ENCODE assay signal across 9 cellular contexts in the genomic region with DNA sequence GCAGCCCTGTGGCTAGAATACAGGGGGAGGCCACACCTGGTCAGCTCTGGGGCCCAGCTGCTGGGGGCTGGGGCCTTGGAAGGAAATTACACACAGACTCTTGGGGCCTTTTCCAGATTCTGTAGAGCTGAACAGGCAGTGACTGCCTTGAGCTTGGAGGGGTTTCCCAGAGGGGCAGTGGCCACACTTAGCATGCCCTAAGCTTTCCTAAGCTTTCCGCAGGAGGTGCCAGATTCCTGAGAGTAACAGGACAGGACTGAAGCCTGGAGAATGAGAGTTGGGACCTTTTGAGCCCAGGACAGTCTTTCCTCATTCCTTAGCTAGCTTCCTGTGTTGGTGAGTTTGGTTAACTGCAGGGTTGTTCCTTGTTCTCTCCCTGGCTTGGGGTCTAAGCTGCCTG. TPM values are rescaled to one million over a fixed set of nuclear protein-coding genes. Genes with fewer than 3 reads are reported as not detected.
DNase-seq lines count a peak whose midpoint lies in the region; ATAC-seq and TF ChIP-seq lines count a peak whose summit lies in the region.
"Had no signal": no experiment of that assay in that cellular context is flagged by ENCODE, and none has a peak within 500 bp of the region (broad histone marks: within the 10 kb centered on the region; RNA-seq: fewer than 3 reads in every experiment).

No MANE protein-coding gene starts in this region.

- peak overlapping the region; percentile 98 for H3K4me2 ChIP-seq in GM23248 (ENCODE audit: unreplicated experiment)

- intact Hi-C loops in left colon (cut with DNase I, micrococcal nuclease), result no loop called here

- H3K4me3 Mint-ChIP-seq in progenitor cell of endocrine pancreas (ENCODE audit: low read depth), result peak overlapping the region; percentile 92

- H4K20me1 ChIP-seq in GM23248 (ENCODE audit: insufficient read depth), result no peaks in the 10 kb centered on the region

- 38 to 50% methylated on average over 1 of the region's 1 CpG for WGBS in GM23248 (ENCODE audit: low coverage in 1 of 2, low lambda C conversion rate in 2 of 2, missing lambda C conversion rate in 2 of 2), 2 experiments

- H3K4me1 Mint-ChIP-seq in progenitor cell of endocrine pancreas (ENCODE audit: low read depth), result peaks cover 5% of the 10 kb centered on the region

- peaks cover 1% of the 10 kb centered on the region for H3K36me3 Mint-ChIP-seq in progenitor cell of endocrine pancreas (ENCODE audit: insufficient read depth)

- H3K36me3 ChIP-seq in GM23248 (ENCODE audit: low read depth) (no peaks in the 10 kb centered on the region; the same call in 1 of the 2 replicates), SK-N-MC (ENCODE audit: insufficient read depth, low read length) (peaks cover 15% of the 10 kb centered on the region; the same call in 1 of the 2 replicates)

- H3K9me3 Mint-ChIP-seq in progenitor cell of endocrine pancreas (ENCODE audit: low read depth), result no peaks in the 10 kb centered on the region

- H3K9me2 ChIP-seq in GM23248 (ENCODE audit: insufficient read depth), result no peaks in the 10 kb centered on the region

- no peaks in the 10 kb centered on the region for H3K27me3 ChIP-seq in GM23248 (replicated peaks; ENCODE audit: insufficient read depth)

- H3K9ac ChIP-seq in GM23248 (peak overlapping the region; percentile 86), SK-N-MC (ENCODE audit: insufficient read length) (no peak overlapping the region)

- 0 out of 2 replicates have a peak, but pooled peaks cover 5% of the 10 kb centered on the region for H3F3A ChIP-seq in GM23248 (ENCODE audit: insufficient read depth)

- in situ Hi-C loops in GM23248 (cut with MboI), result no loop called here

- no peak for DNase-seq in GM23248
- no peak for DNase-seq in SK-N-MC (ENCODE audit: low read depth, low spot score)
- DNase-seq in epithelial cell of esophagus (ENCODE audit: low read depth), result no peak
- no peak for DNase-seq in progenitor cell of endocrine pancreas (ENCODE audit: low spot score, unreplicated experiment)
- no peak for DNase-seq in Ammon's horn (ENCODE audit: low spot score)
- no peak for DNase-seq in left colon
- no peak for DNase-seq in NCI-H69 (lab: John Stamatoyannopoulos, UW)
- DNase-seq in D341Med (ENCODE audit: low spot score), result no peak
- DNase-seq: NCI-H1417 had no signal

- H3K27me3 Mint-ChIP-seq in progenitor cell of endocrine pancreas, result no peaks in the 10 kb centered on the region

- peaks cover 7% of the 10 kb centered on the region for H3K4me1 ChIP-seq in GM23248 (ENCODE audit: insufficient read depth)

- no peak overlapping the region for H3K27ac ChIP-seq in GM23248
- no peak overlapping the region for H3K27ac ChIP-seq in SK-N-MC

- peak overlapping the region; percentile 45 for H3K27ac Mint-ChIP-seq in progenitor cell of endocrine pancreas

- ATAC-seq in left colon, result no peak

- H3K9me3 ChIP-seq in GM23248 (ENCODE audit: low read depth) (no peaks in the 10 kb centered on the region), SK-N-MC (ENCODE audit: low read depth, low read length) (no peaks in the 10 kb centered on the region)

- peak overlapping the region; percentile 91 for H3K4me3 ChIP-seq in GM23248
- peak overlapping the region; percentile 97 for H3K4me3 ChIP-seq in SK-N-MC
- H3K4me3 ChIP-seq in epithelial cell of esophagus (ENCODE audit: low read length), result peak overlapping the region; percentile 97

- no peak overlapping the region for H2AFZ ChIP-seq in GM23248

- peaks cover 27% of the 10 kb centered on the region for H3K79me2 ChIP-seq in GM23248 (ENCODE audit: insufficient read depth)

- TF ChIP-seq CTCF in epithelial cell of esophagus (IDR thresholded peaks at IDR 0.05; ENCODE audit: insufficient read depth, low read depth, low read length, missing control alignments), result no peak
- TF ChIP-seq CTCF in progenitor cell of endocrine pancreas (IDR thresholded peaks at IDR 0.05; ENCODE audit: unreplicated experiment), result no peak

RNA-seq across cellular contexts. Expression of a gene that starts 1.4 kb away (rescaled TPM):
- total RNA-seq in GM23248 (2014; rRNA removed; shearing (Covaris generic)), result 15.7 and 17.3 TPM in 2 replicates
- polyA plus RNA-seq in GM23248 (2016; fragmentation: Nextera tagmentation; extraction: Ambion mirVana), result 21.9 and 25.3 TPM in 2 replicates
- total RNA-seq in progenitor cell of endocrine pancreas, result 36.1 and 36.2 TPM in 2 replicates
- 10 to 100 TPM; 21.9 to 24.4 TPM for total RNA-seq in left colon

RNA-seq across cellular contexts. Expression of a gene that starts 16.7 kb away (rescaled TPM):
- 28.9 and 61.7 TPM in 2 replicates for total RNA-seq in GM23248 (2014; rRNA removed; shearing (Covaris generic))
- 18.7 and 20.0 TPM in 2 replicates for polyA plus RNA-seq in GM23248 (2016; fragmentation: Nextera tagmentation; extraction: Ambion mirVana)
- 38.4 and 42.2 TPM in 2 replicates for total RNA-seq in progenitor cell of endocrine pancreas
- 10 to 100 TPM; 53.0 to 62.0 TPM for total RNA-seq in left colon

RNA-seq across cellular contexts. Expression of a gene that starts 29.9 kb away (rescaled TPM):
- 11.6 and 26.7 TPM in 2 replicates for total RNA-seq in GM23248 (2014; rRNA removed; shearing (Covaris generic))
- 21.3 and 21.4 TPM in 2 replicates for polyA plus RNA-seq in GM23248 (2016; fragmentation: Nextera tagmentation; extraction: Ambion mirVana)
- total RNA-seq in progenitor cell of endocrine pancreas (14.7 and 18.0 TPM in 2 replicates), left colon (10 to 100 TPM; 46.5 to 63.0 TPM)

RNA-seq across cellular contexts. Expression of a gene that starts 41.1 kb away (rescaled TPM):
- 15.9 and 53.0 TPM in 2 replicates for total RNA-seq in GM23248 (2014; rRNA removed; shearing (Covaris generic))
- polyA plus RNA-seq in GM23248 (2016; fragmentation: Nextera tagmentation; extraction: Ambion mirVana), result 43.0 and 46.4 TPM in 2 replicates
- total RNA-seq in progenitor cell of endocrine pancreas, result 47.5 and 57.9 TPM in 2 replicates
- 10 to 100 TPM; 32.3 to 33.3 TPM for total RNA-seq in left colon
